ENCODE assay signal across 10 cellular contexts in the genomic region with DNA sequence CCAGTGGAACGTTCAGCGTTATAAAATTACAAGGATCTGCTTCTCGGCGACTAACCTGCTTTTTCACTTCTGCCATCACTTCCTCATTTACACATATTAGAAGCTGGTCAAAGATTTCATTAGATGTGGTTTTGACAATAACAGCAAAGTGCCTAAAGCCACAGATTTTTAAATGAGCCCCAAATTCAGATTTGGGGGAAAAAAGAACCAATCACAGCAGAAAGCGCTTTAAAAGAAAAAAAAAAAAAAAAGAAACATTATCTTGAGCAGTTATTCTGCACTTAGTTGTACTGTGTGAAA.
A peak's percentile ranks its signal among the peaks of the same experiment; 100 is the strongest.
DNase-seq lines count a peak whose midpoint lies in the region; ATAC-seq, FAIRE-seq and TF ChIP-seq lines count a peak whose summit lies in the region.
"Had no signal": no experiment of that assay in that cellular context is flagged by ENCODE, and none has a peak within 500 bp of the region (broad histone marks: within the 10 kb centered on the region; RNA-seq: fewer than 3 reads in every experiment).

No MANE protein-coding gene starts in this region.

- no peaks in the 10 kb centered on the region for H3K9me3 ChIP-seq in stomach smooth muscle (ENCODE audit: control insufficient read depth in 2 of 2, low read length in 2 of 2)
- H3K9me3 ChIP-seq in aorta (ENCODE audit: control insufficient read depth, low read length), result no peaks in the 10 kb centered on the region

- H3K27me3 ChIP-seq in stomach smooth muscle (ENCODE audit: control insufficient read depth in 1 of 2, insufficient read depth in 2 of 2, low read length in 2 of 2) (no peaks in the 10 kb centered on the region), aorta (ENCODE audit: control insufficient read depth in 1 of 2, insufficient read depth in 2 of 2, low read length in 1 of 2) (no peaks in the 10 kb centered on the region)

- DNase-seq in endothelial cell (ENCODE audit: low spot score), result no peak
- no peak for DNase-seq in aorta
- no peak for DNase-seq in effector CD8-positive, alpha-beta T cell (lab: John Stamatoyannopoulos, UW)
- no peak for DNase-seq in GM12892 (ENCODE audit: insufficient read length)
- no peak for DNase-seq in activated CD4-positive, CD25-positive, alpha-beta regulatory T cell (lab: John Stamatoyannopoulos, UW)
- DNase-seq: activated naive CD4-positive, alpha-beta T cell treated with anti-CD3 and anti-CD28 coated beads, Interleukin-2, amount 50 U/mL, for 16 hours had no signal

- H3K36me3 Mint-ChIP-seq in endothelial cell (ENCODE audit: low read depth, unreplicated experiment), result no peaks in the 10 kb centered on the region

- H3K27me3 Mint-ChIP-seq in endothelial cell (ENCODE audit: unreplicated experiment), result peaks cover 8% of the 10 kb centered on the region

- FAIRE-seq in GM12892 (lab: Jason Lieb, UNC), result no peak

- no peak for TF ChIP-seq POLR2A in GM12892 (IDR thresholded peaks at IDR 0.05; ENCODE audit: low read depth, low read length)

- no peak for TF ChIP-seq CTCF in endothelial cell (IDR thresholded peaks at IDR 0.05; ENCODE audit: unreplicated experiment)

- H3K27ac ChIP-seq in stomach smooth muscle (ENCODE audit: low read length), result peak overlapping the region; percentile 26
- no peak overlapping the region for H3K27ac ChIP-seq in aorta (ENCODE audit: low read depth in 1 of 2, low read length in 2 of 2)
- H3K27ac ChIP-seq: KMS-11 had no signal

- H3K4me1 ChIP-seq in stomach smooth muscle (ENCODE audit: control insufficient read depth, insufficient read depth, low read length), result no peaks in the 10 kb centered on the region
- no peaks in the 10 kb centered on the region for H3K4me1 ChIP-seq in aorta (ENCODE audit: control insufficient read depth in 1 of 2, insufficient read depth in 2 of 2, low read length in 2 of 2)

- peak overlapping the region; percentile 100 for H3K27ac Mint-ChIP-seq in endothelial cell (ENCODE audit: unreplicated experiment)

- WGBS in aorta, 2 donors, result 71 to 81% methylated on average over 5 of the region's 5 CpGs

- H3K4me3 Mint-ChIP-seq in endothelial cell (ENCODE audit: unreplicated experiment), result no peak overlapping the region

- H3K4me3 ChIP-seq in stomach smooth muscle (ENCODE audit: low read length in 2 of 2) (no peak overlapping the region), aorta (ENCODE audit: low read length in 2 of 2) (no peak overlapping the region)

- no peaks in the 10 kb centered on the region for H3K36me3 ChIP-seq in stomach smooth muscle (ENCODE audit: control insufficient read depth in 2 of 2, insufficient read depth in 2 of 2, low read length in 2 of 2)
- no peaks in the 10 kb centered on the region for H3K36me3 ChIP-seq in aorta (ENCODE audit: control insufficient read depth in 1 of 2, insufficient read depth in 2 of 2, low read length in 1 of 2)

- peaks cover 82% of the 10 kb centered on the region for H3K4me1 Mint-ChIP-seq in endothelial cell (ENCODE audit: unreplicated experiment)

- no peak overlapping the region for H3K9ac ChIP-seq in stomach smooth muscle (ENCODE audit: low read length in 2 of 2)
- H3K9ac ChIP-seq: KMS-11 had no signal

- ATAC-seq in GM19395 (IDR thresholded peaks at IDR 0.05; ENCODE audit: unreplicated experiment) (peak; percentile 77), HG03432 (IDR thresholded peaks at IDR 0.05; ENCODE audit: unreplicated experiment) (peak; percentile 72), aorta (ENCODE audit: low FRiP score) (no peak)

- H3K9me3 Mint-ChIP-seq in endothelial cell (ENCODE audit: unreplicated experiment), result no peaks in the 10 kb centered on the region

- intact Hi-C loops in aorta (cut with DNase I), result loop anchor here in 1 of 2 donors (5.0 kb wide), 1 partner anchor 98 kb away; no protein-coding TSS in a partner anchor
